Comparison of ENCODE assay signal across 8 cellular contexts in genomic region chr9:21434202-21435014, GRCh38. TPM values are rescaled to one million over a fixed set of nuclear protein-coding genes. Genes with fewer than 3 reads are reported as not detected.
DNase-seq lines count a peak whose midpoint lies in the region; ATAC-seq, FAIRE-seq and TF ChIP-seq lines count a peak whose summit lies in the region.

No MANE protein-coding gene starts in this region.

- peaks cover 21% of the 10 kb centered on the region for H3K27me3 Mint-ChIP-seq in activated CD4-positive, alpha-beta memory T cell treated with anti-CD3 and anti-CD28 coated beads, Interleukin-2, amount 10 ng/mL, durations not matched to agents 7 days and 5 days

- no peak for TF ChIP-seq EP300 in A549 (IDR thresholded peaks at IDR 0.05)

- DNase-seq in A549 (ENCODE audit: low read depth in 1 of 2, low spot score in 1 of 2) (peak; percentile 28 to 77), GDM1 (lab: John Stamatoyannopoulos, UW) (peak; percentile 8), NCI-H2029 treated with DMSO at 0.1 percent for 48 hours (lab: John Stamatoyannopoulos, UW) (peak; percentile 39), glomerular endothelial cell (ENCODE audit: extremely low read depth, low read depth, low spot score) (peak; percentile 27), HPDE6-E6E7 (ENCODE audit: extremely low spot score) (no peak)
- peak; percentile 32 for DNase-seq in activated CD4-positive, alpha-beta memory T cell treated with anti-CD3 and anti-CD28 coated beads, Interleukin-2, amount 10 ng/mL, durations not matched to agents 7 days and 5 days
- DNase-seq in stimulated activated CD4-positive, alpha-beta T cell treated with anti-CD3 and anti-CD28 coated beads, Interleukin-2, amount 100 ng/mL, for 4 hours (ENCODE audit: low read depth), result peak; percentile 31

- no peak for FAIRE-seq in A549 (lab: Jason Lieb, UNC)

- no peaks in the 10 kb centered on the region for H3K9me3 Mint-ChIP-seq in activated CD4-positive, alpha-beta memory T cell treated with anti-CD3 and anti-CD28 coated beads, Interleukin-2, amount 10 ng/mL, durations not matched to agents 7 days and 5 days

- H3K4me2 ChIP-seq in A549, result peak overlapping the region; percentile 5; the same call in 1 of the 3 replicates

- ATAC-seq in A549, result peak; percentile 65 to 84; a peak in 4 of 6 replicates
- no peak for ATAC-seq in GM21529 (IDR thresholded peaks at IDR 0.05; ENCODE audit: unreplicated experiment)

- whole genome bisulfite sequencing in A549 (ENCODE audit: missing lambda C conversion rate), result 15% methylated on average over 9 of the region's 9 CpGs

- no peaks in the 10 kb centered on the region for H3K4me1 Mint-ChIP-seq in activated CD4-positive, alpha-beta memory T cell treated with anti-CD3 and anti-CD28 coated beads, Interleukin-2, amount 10 ng/mL, durations not matched to agents 7 days and 5 days

- no peak overlapping the region for H3K4me3 Mint-ChIP-seq in activated CD4-positive, alpha-beta memory T cell treated with anti-CD3 and anti-CD28 coated beads, Interleukin-2, amount 10 ng/mL, durations not matched to agents 7 days and 5 days

- H3K27ac Mint-ChIP-seq in activated CD4-positive, alpha-beta memory T cell treated with anti-CD3 and anti-CD28 coated beads, Interleukin-2, amount 10 ng/mL, durations not matched to agents 7 days and 5 days, result no peak overlapping the region

- H3K36me3 Mint-ChIP-seq in activated CD4-positive, alpha-beta memory T cell treated with anti-CD3 and anti-CD28 coated beads, Interleukin-2, amount 10 ng/mL, durations not matched to agents 7 days and 5 days (ENCODE audit: low read depth), result no peaks in the 10 kb centered on the region

- no peak overlapping the region for H3K27ac ChIP-seq in A549

- POLR2A ChIA-PET in A549 (lab: Yijun Ruan, JAX), result interaction anchor here (1.1 to 1.3 kb wide), 2 partner anchors 13 to 99 kb away, joined by 4 read pairs; no protein-coding TSS in a partner anchor
- POLR2A ChIA-PET in activated CD4-positive, alpha-beta memory T cell treated with anti-CD3 and anti-CD28 coated beads, Interleukin-2, amount 10 ng/mL, durations not matched to agents 7 days and 5 days (lab: Charles Lee), result no interaction called here

- TF ChIP-seq POLR2A in A549 (IDR thresholded peaks at IDR 0.05; ENCODE audit: low read length), result no peak

- TF ChIP-seq CTCF in A549 (IDR thresholded peaks at IDR 0.05), result peak; percentile 86

- peak; percentile 70 to 74 for TF ChIP-seq RAD21 in A549 (conservative IDR thresholded peaks at IDR 0.05 in 1 of 2, IDR thresholded peaks at IDR 0.05 in 1 of 2)

- CTCF ChIA-PET in A549 (lab: Yijun Ruan, JAX), result interaction anchor here (0.6 to 2.3 kb wide), 44 partner anchors 9 to 810 kb away, joined by 3 to 27 read pairs (median 4); partner anchors contain the start of gene MTAP
- CTCF ChIA-PET in activated CD4-positive, alpha-beta memory T cell treated with anti-CD3 and anti-CD28 coated beads, Interleukin-2, amount 10 ng/mL, durations not matched to agents 7 days and 5 days (lab: Charles Lee), result interaction anchor here (0.6 to 3.0 kb wide), 20 partner anchors 10 to 354 kb away, joined by 3 to 23 read pairs (median 4); partner anchors contain the start of gene IFNA8

- H3K4me3 ChIP-seq in A549, result no peak overlapping the region

- no peaks in the 10 kb centered on the region for H3K4me1 ChIP-seq in A549

- no peaks in the 10 kb centered on the region for H3K9me3 ChIP-seq in A549

TF ChIP-seq in A549, 52 proteins besides CTCF, POLR2A, EP300 and RAD21:
- TF ChIP-seq SMC3 (IDR thresholded peaks at IDR 0.05), result peak; percentile 79
- TF ChIP-seq RARB (CRISPR knock-in tag; IDR thresholded peaks at IDR 0.05), result no peak

RNA-seq across cellular contexts. Expression of gene IFNA1, which starts 5.8 kb away (rescaled TPM):
- polyA plus RNA-seq in A549 (2011; rRNA removed), result not detected in 2 replicates
- polyA plus RNA-seq in A549 (2012; cell fraction: cytosol; rRNA removed), result not detected in 2 replicates
- polyA plus RNA-seq in A549 (2012; cell fraction: nucleus; rRNA removed), result not detected in 2 replicates
- not detected in 3 replicates for polyA plus RNA-seq in A549 (2017; fragmentation: RNase III; extraction: RNeasy Plus Mini Kit Qiagen cat#74134 plus additional on column Dnase treatment)
- polyA minus RNA-seq in A549 (2011; rRNA and poly(A)+ RNA removed), result not detected in 2 replicates
- not detected for total RNA-seq in activated CD4-positive, alpha-beta memory T cell treated with anti-CD3 and anti-CD28 coated beads, Interleukin-2, amount 10 ng/mL, durations not matched to agents 7 days and 5 days
- not detected in 2 replicates for total RNA-seq in glomerular endothelial cell

RNA-seq across cellular contexts. Expression of gene IFNA8, which starts 25.5 kb away (rescaled TPM):
- polyA plus RNA-seq in A549 (2011; rRNA removed) (not detected in 2 replicates), A549 (2017; fragmentation: RNase III; extraction: RNeasy Plus Mini Kit Qiagen cat#74134 plus additional on column Dnase treatment) (not detected in 3 replicates)
- polyA plus RNA-seq in A549 (2012; cell fraction: cytosol; rRNA removed), result not detected in 2 replicates
- polyA plus RNA-seq in A549 (2012; cell fraction: nucleus; rRNA removed), result not detected in 2 replicates
- not detected in 2 replicates for polyA minus RNA-seq in A549 (2011; rRNA and poly(A)+ RNA removed)
- total RNA-seq in activated CD4-positive, alpha-beta memory T cell treated with anti-CD3 and anti-CD28 coated beads, Interleukin-2, amount 10 ng/mL, durations not matched to agents 7 days and 5 days, result not detected
- total RNA-seq in glomerular endothelial cell, result not detected in 2 replicates

RNA-seq across cellular contexts. Expression of gene IFNE, which starts 47.7 kb away (rescaled TPM):
- polyA plus RNA-seq in A549 (2011; rRNA removed) (3.1 and 4.3 TPM in 2 replicates), A549 (2017; fragmentation: RNase III; extraction: RNeasy Plus Mini Kit Qiagen cat#74134 plus additional on column Dnase treatment) (2.3 to 2.5 TPM (median 2.4 TPM) in 3 replicates)
- polyA plus RNA-seq in A549 (2012; cell fraction: cytosol; rRNA removed), result 0.13 and 0.20 TPM in 2 replicates
- polyA plus RNA-seq in A549 (2012; cell fraction: nucleus; rRNA removed), result 1.3 and 1.8 TPM in 2 replicates
- 1.4 and 2.9 TPM in 2 replicates for polyA minus RNA-seq in A549 (2011; rRNA and poly(A)+ RNA removed)
- total RNA-seq in activated CD4-positive, alpha-beta memory T cell treated with anti-CD3 and anti-CD28 coated beads, Interleukin-2, amount 10 ng/mL, durations not matched to agents 7 days and 5 days, result not detected
- 0.39 and 0.53 TPM in 2 replicates for total RNA-seq in glomerular endothelial cell

RNA-seq across cellular contexts. Expression of gene IFNA2, which starts 49.2 kb away (rescaled TPM):
- not detected in 2 replicates for polyA plus RNA-seq in A549 (2011; rRNA removed)
- polyA plus RNA-seq in A549 (2012; cell fraction: cytosol; rRNA removed), result not detected in 2 replicates
- polyA plus RNA-seq in A549 (2012; cell fraction: nucleus; rRNA removed), result not detected in 2 replicates
- polyA plus RNA-seq in A549 (2017; fragmentation: RNase III; extraction: RNeasy Plus Mini Kit Qiagen cat#74134 plus additional on column Dnase treatment), result not detected in 3 replicates
- not detected in 2 replicates for polyA minus RNA-seq in A549 (2011; rRNA and poly(A)+ RNA removed)
- not detected for total RNA-seq in activated CD4-positive, alpha-beta memory T cell treated with anti-CD3 and anti-CD28 coated beads, Interleukin-2, amount 10 ng/mL, durations not matched to agents 7 days and 5 days
- not detected in 2 replicates for total RNA-seq in glomerular endothelial cell
